In genomic region chr1:171616586-171616985, GRCh38 we compare ENCODE assay signal across 40 cellular contexts. TPM values are rescaled to one million over a fixed set of nuclear protein-coding genes. Genes with fewer than 3 reads are reported as not detected.
"Had no signal": no experiment of that assay in that cellular context is flagged by ENCODE, and none has a peak within 500 bp of the region (broad histone marks: within the 10 kb centered on the region; RNA-seq: fewer than 3 reads in every experiment).

No MANE protein-coding gene starts in this region.

- H3K4me3 ChIP-seq: adrenal gland, ascending aorta, body of pancreas, breast epithelium, cardiac muscle cell had no signal

- H3K36me3 ChIP-seq: adrenal gland, ascending aorta, brain microvascular endothelial cell, breast epithelium, cardiac muscle cell had no signal

- FAIRE-seq: astrocyte, bronchial epithelial cell had no signal

- ATAC-seq: activated naive CD4-positive, alpha-beta T cell treated with anti-CD3 and anti-CD28 coated beads, Interleukin-2, amount 50 U/mL, for 72 hours; activated naive CD8-positive, alpha-beta T cell treated with anti-CD3 and anti-CD28 coated beads, Interleukin-2, amount 50 U/mL, for 24 hours; activated T-cell treated with anti-CD3 and anti-CD28 coated beads, Interleukin-2, amount 50 U/mL, for 4 hours; activated T-cell treated with anti-CD3 and anti-CD28 coated beads, Interleukin-2, amount 50 U/mL, for 72 hours; activated T-helper 17 cell treated with anti-CD3 and anti-CD28 coated beads, Interleukin-2, amount 50 U/mL, for 72 hours; body of pancreas had no signal

- H3K9me3 ChIP-seq: adrenal gland, ascending aorta, body of pancreas, breast epithelium had no signal

- DNase-seq: activated effector memory CD4-positive, alpha-beta T cell treated with anti-CD3 and anti-CD28 coated beads, Interleukin-2, amount 50 U/mL, for 16 hours; activated effector memory CD4-positive, alpha-beta T cell treated with Interleukin-2 at 50 U/mL for 16 hours; activated gamma-delta T cell; activated gamma-delta T cell treated with Interleukin-2 at 50 U/mL for 16 hours; activated naive CD4-positive, alpha-beta T cell; activated naive CD4-positive, alpha-beta T cell treated with anti-CD3 and anti-CD28 coated beads for 36 hours; activated naive CD4-positive, alpha-beta T cell treated with anti-CD3 and anti-CD28 coated beads, Interleukin-2, amount 10 ng/mL, durations not matched to agents 7 days and 5 days; activated naive CD4-positive, alpha-beta T cell treated with anti-CD3 and anti-CD28 coated beads, Interleukin-2, amount 50 U/mL, for 16 hours; activated naive CD4-positive, alpha-beta T cell treated with Interleukin-2 at 50 U/mL for 16 hours; activated naive CD8-positive, alpha-beta T cell treated with anti-CD3 and anti-CD28 coated beads for 36 hours; activated naive CD8-positive, alpha-beta T cell treated with anti-CD3 and anti-CD28 coated beads, Interleukin-2, amount 10 ng/mL, durations not matched to agents 7 days and 5 days; activated naive CD8-positive, alpha-beta T cell treated with anti-CD3 and anti-CD28 coated beads, Interleukin-2, amount 50 U/mL, for 24 hours; activated T-cell treated with anti-CD3 and anti-CD28 coated beads, Interleukin-2, amount 50 U/mL, for 1 hour; activated T-cell treated with anti-CD3 and anti-CD28 coated beads, Interleukin-2, amount 50 U/mL, for 24 hours; activated T-cell treated with anti-CD3 and anti-CD28 coated beads, Interleukin-2, amount 50 U/mL, for 4 hours; activated T-cell treated with anti-CD3 and anti-CD28 coated beads, Interleukin-2, amount 50 U/mL, for 48 hours; activated T-cell treated with anti-CD3 and anti-CD28 coated beads, Interleukin-2, amount 50 U/mL, for 72 hours; adrenal gland; amniotic stem cell; amygdala; anterior cingulate cortex; body of pancreas; brain microvascular endothelial cell; caudate nucleus; central memory CD4-positive, alpha-beta T cell; cerebellar nuclear complex had no signal

- H3K27ac ChIP-seq: adrenal gland, ascending aorta, body of pancreas, brain microvascular endothelial cell, breast epithelium had no signal

- H3K27me3 ChIP-seq: adrenal gland, ascending aorta, body of pancreas, brain microvascular endothelial cell, breast epithelium, cardiac muscle cell had no signal

- H3K4me1 ChIP-seq: adrenal gland, ascending aorta, body of pancreas, breast epithelium had no signal

RNA-seq across cellular contexts. Expression of gene MYOCOS, which starts 5.5 kb away (rescaled TPM):
- total RNA-seq: activated naive CD4-positive, alpha-beta T cell treated with anti-CD3 and anti-CD28 coated beads for 36 hours; adrenal gland; aorta; ascending aorta; astrocyte; body of pancreas; breast epithelium; bronchial epithelial cell; cardiac muscle cell; cardiac septum; cerebellum had no signal
- polyA plus RNA-seq: adipose tissue, adrenal gland, aorta had no signal

RNA-seq across cellular contexts. Expression of gene MYOC, which starts 35.9 kb away (rescaled TPM):
- total RNA-seq: activated naive CD4-positive, alpha-beta T cell treated with anti-CD3 and anti-CD28 coated beads for 36 hours; activated naive CD4-positive, alpha-beta T cell treated with anti-CD3 and anti-CD28 coated beads, Interleukin-2, amount 50 U/mL, for 72 hours; activated naive CD8-positive, alpha-beta T cell treated with anti-CD3 and anti-CD28 coated beads for 36 hours; activated naive CD8-positive, alpha-beta T cell treated with anti-CD3 and anti-CD28 coated beads, Interleukin-2, amount 10 ng/mL, durations not matched to agents 7 days and 5 days; activated T-cell treated with anti-CD3 and anti-CD28 coated beads, Interleukin-2, amount 50 U/mL, for 4 hours; activated T-cell treated with anti-CD3 and anti-CD28 coated beads, Interleukin-2, amount 50 U/mL, for 72 hours; activated T-helper 1 cell treated with anti-CD3 and anti-CD28 coated beads, Interleukin-12 subunit alpha, Interleukin-12 subunit beta, Interleukin-2, Interleukin-4 antibody, amounts not matched to agents 30 ng/mL and 10 ng/mL and 1 ng/mL, durations not matched to agents 14 hours and 24 hours and 36 hours; activated T-helper 17 cell treated with anti-CD3 and anti-CD28 coated beads, Interleukin-2, amount 50 U/mL, for 72 hours; activated T-helper 2 cell treated with anti-CD3 and anti-CD28 coated beads, Interferon-gamma antibody, Interleukin-2, Interleukin-4, amounts not matched to agents 10 μg/mL and 5 μg/mL and 100 μg/mL, durations not matched to agents 14 hours and 24 hours and 36 hours; astrocyte; bronchial epithelial cell; chondrocyte had no signal
- polyA plus RNA-seq: cardiac muscle cell had no signal
